9 cellular contexts compared by ENCODE assay signal in genomic region chr12:31729728-31730127, GRCh38. TPM values are rescaled to one million over a fixed set of nuclear protein-coding genes. Genes with fewer than 3 reads are reported as not detected.
A peak's percentile ranks its signal among the peaks of the same experiment; 100 is the strongest.
DNase-seq lines count a peak whose midpoint lies in the region; ATAC-seq and TF ChIP-seq lines count a peak whose summit lies in the region.
"Had no signal": no experiment of that assay in that cellular context is flagged by ENCODE, and none has a peak within 500 bp of the region (broad histone marks: within the 10 kb centered on the region; RNA-seq: fewer than 3 reads in every experiment).

No MANE protein-coding gene starts in this region.

- H3K4me2 ChIP-seq in IMR-90 (ENCODE audit: low read depth, low read length) (peak overlapping the region; percentile 84), mammary epithelial cell (ENCODE audit: insufficient read depth, low read depth, low read length) (peak overlapping the region; percentile 83)

- TF ChIP-seq CTCF in IMR-90 (conservative IDR thresholded peaks at IDR 0.05; ENCODE audit: low read depth, low read length): no peak
- no peak for TF ChIP-seq CTCF in mammary epithelial cell (conservative IDR thresholded peaks at IDR 0.05 in 1 of 2, IDR thresholded peaks at IDR 0.05 in 1 of 2; ENCODE audit: extremely low read depth in 1 of 2, insufficient read depth in 1 of 2, low read depth in 1 of 2, low read length in 2 of 2)

- H3K9ac ChIP-seq in IMR-90 (ENCODE audit: low read depth, low read length) (peak overlapping the region; percentile 82; the same call in 1 of the 2 replicates), mammary epithelial cell (ENCODE audit: insufficient read depth, low read length) (no peak overlapping the region), mucosa of rectum (ENCODE audit: low read depth in 1 of 2, low read length in 2 of 2) (peak overlapping the region; percentile 88 to 95)

- H3K14ac ChIP-seq in IMR-90 (replicated peaks; ENCODE audit: low read depth, low read length): peak overlapping the region; percentile 79

- ATAC-seq in IMR-90 (ENCODE audit: low read depth) (no peak), HG03135 (IDR thresholded peaks at IDR 0.05; ENCODE audit: unreplicated experiment) (no peak), HG02981 (IDR thresholded peaks at IDR 0.05; ENCODE audit: unreplicated experiment) (no peak)

- H3K27ac ChIP-seq in ACC112 (ENCODE audit: low read depth, low read length) (peak overlapping the region; percentile 67), IMR-90 (ENCODE audit: insufficient read depth, low read length) (no peak overlapping the region), mammary epithelial cell (ENCODE audit: insufficient read depth, low read depth, low read length) (peak overlapping the region; percentile 51), mucosa of rectum (ENCODE audit: low read depth in 2 of 2, low read length in 2 of 2) (peak overlapping the region; percentile 99 to 100)

- peaks cover 5 to 10% of the 10 kb centered on the region in 2 experiments; a peak in 3 of 4 replicates for H3K79me1 ChIP-seq in IMR-90 (ENCODE audit: low read depth in 1 of 2, low read length in 2 of 2)

- H3K18ac ChIP-seq in IMR-90 (ENCODE audit: low read depth, low read length): peak overlapping the region; percentile 72; the same call in 1 of the 2 replicates

- H3K27me3 ChIP-seq in ACC112 (ENCODE audit: insufficient read depth, low read length): no peaks in the 10 kb centered on the region
- no peaks in the 10 kb centered on the region for H3K27me3 ChIP-seq in IMR-90 (ENCODE audit: control insufficient read depth, insufficient read depth, low read length)
- no peaks in the 10 kb centered on the region for H3K27me3 ChIP-seq in mammary epithelial cell (ENCODE audit: insufficient read depth, low read length)
- no peaks in the 10 kb centered on the region for H3K27me3 ChIP-seq in mucosa of rectum (ENCODE audit: control insufficient read depth in 2 of 2, insufficient read depth in 2 of 2, low read length in 2 of 2)

- peak overlapping the region; percentile 40; the same call in 1 of the 2 replicates for H3K23ac ChIP-seq in IMR-90 (ENCODE audit: low read depth, low read length)

- intact Hi-C loops in IMR-90 (cut with micrococcal nuclease) (loop anchor here (2.0 kb wide), 1 partner anchor 229 kb away; the partner anchor contains the start of gene RESF1), mammary epithelial cell (cut with micrococcal nuclease) (loop anchor here (1.0 to 2.0 kb wide), 4 partner anchors 20 to 261 kb away; partner anchors contain the start of genes ETFBKMT and RESF1)

- H4K20me1 ChIP-seq in IMR-90 (ENCODE audit: insufficient read depth, low read length) (no peaks in the 10 kb centered on the region), mammary epithelial cell (ENCODE audit: insufficient read depth, low read length) (no peaks in the 10 kb centered on the region)

- peak overlapping the region; percentile 32 for H2AFZ ChIP-seq in ACC112 (ENCODE audit: low read length, unreplicated experiment)
- no peak overlapping the region for H2AFZ ChIP-seq in IMR-90 (replicated peaks; ENCODE audit: low read length, poor library complexity)
- peak overlapping the region; percentile 87 for H2AFZ ChIP-seq in mammary epithelial cell (ENCODE audit: low read depth, low read length)

- DNase-seq in IMR-90 (no peak), mammary epithelial cell (no peak), DMS153 treated with DMSO at 0.1 percent for 48 hours (lab: John Stamatoyannopoulos, UW; ENCODE audit: unreplicated experiment) (no peak), NCI-H1092 treated with DMSO at 0.1 percent for 48 hours (lab: John Stamatoyannopoulos, UW) (no peak)
- DNase-seq: activated CD8-positive, alpha-beta memory T cell treated with anti-CD3 and anti-CD28 coated beads, Interleukin-2, amount 50 U/mL, for 48 hours had no signal

- WGBS in IMR-90 (ENCODE audit: extremely low coverage in 2 of 2, insufficient read length in 1 of 2), 2 experiments: 96% methylated on average over 3 of the region's 4 CpGs; no CpG with 5 or more reads in 1 of the 2 experiments
- WGBS in mammary epithelial cell (ENCODE audit: low coverage, missing lambda C conversion rate): 100% methylated on average over 4 of the region's 4 CpGs

- no peak overlapping the region for H2BK20ac ChIP-seq in IMR-90 (ENCODE audit: low read depth, low read length)

- POLR2A ChIA-PET in IMR-90 (lab: Charles Lee; ENCODE audit: unreplicated experiment): no interaction called here

- peak overlapping the region; percentile 88 to 93 for H4K8ac ChIP-seq in IMR-90 (ENCODE audit: low read depth in 2 of 2, low read length in 2 of 2)

- H2AK5ac ChIP-seq in IMR-90 (ENCODE audit: low read depth, low read length): peak overlapping the region; percentile 37

- H3K79me2 ChIP-seq in ACC112 (ENCODE audit: control insufficient read depth, insufficient read depth, low read length, unreplicated experiment) (no peaks in the 10 kb centered on the region), mammary epithelial cell (ENCODE audit: insufficient read depth, low read length) (peaks cover 5% of the 10 kb centered on the region)

- H4K5ac ChIP-seq in IMR-90 (ENCODE audit: low read depth, low read length): peak overlapping the region; percentile 86; the same call in 1 of the 2 replicates

- peak overlapping the region; percentile 29 for H2AK9ac ChIP-seq in IMR-90 (replicated peaks; ENCODE audit: low read depth, low read length, poor library complexity)

- peaks cover 30% of the 10 kb centered on the region for H3K4me1 ChIP-seq in ACC112 (ENCODE audit: control insufficient read depth, insufficient read depth, low read length, unreplicated experiment)
- peaks cover 4% of the 10 kb centered on the region; the same call in 1 of the 2 replicates for H3K4me1 ChIP-seq in IMR-90 (ENCODE audit: control insufficient read depth, insufficient read depth, low read length)
- H3K4me1 ChIP-seq in mammary epithelial cell (ENCODE audit: insufficient read depth, low read length): peaks cover 21% of the 10 kb centered on the region
- H3K4me1 ChIP-seq in mucosa of rectum (ENCODE audit: control insufficient read depth in 2 of 2, insufficient read depth in 2 of 2, low read length in 2 of 2): peaks cover 7 to 10% of the 10 kb centered on the region in 2 donors

- in situ Hi-C loops in IMR-90 (cut with MboI; ENCODE audit: low sequenced_read_pairs): no loop called here
- in situ Hi-C loops in mammary epithelial cell (cut with MboI; ENCODE audit: low sequenced_read_pairs in 2 of 2): no loop called here

- H2BK15ac ChIP-seq in IMR-90 (ENCODE audit: low read depth, low read length): 0 out of 3 replicates have a peak overlapping the region, but pooled peaks have one; percentile 27

- TF ChIP-seq POLR2A in IMR-90 (IDR thresholded peaks at IDR 0.05; ENCODE audit: low read depth, low read length): no peak

- H2BK5ac ChIP-seq in IMR-90 (ENCODE audit: low read depth, low read length, poor library complexity, severe bottlenecking): peak overlapping the region; percentile 64

- CTCF ChIA-PET in IMR-90 (lab: Yijun Ruan, JAX): no interaction called here
- CTCF ChIA-PET in mammary epithelial cell (lab: Charles Lee; ENCODE audit: low non-redundant PET): no interaction called here

- no peak overlapping the region for H2BK120ac ChIP-seq in IMR-90 (ENCODE audit: low read depth, low read length)

- H3K4me3 ChIP-seq in ACC112 (ENCODE audit: low read depth, low read length) (peak overlapping the region; percentile 86), IMR-90 (ENCODE audit: insufficient read depth, low read depth, low read length) (peak overlapping the region; percentile 79; the same call in 1 of the 2 replicates), mammary epithelial cell (replicated peaks in 1 of 3; ENCODE audit: insufficient read depth in 1 of 3, low read depth in 2 of 3, low read length in 3 of 3) (peak overlapping the region; percentile 45 to 62 (median 60)), mucosa of rectum (ENCODE audit: low read length in 2 of 2) (peak overlapping the region; percentile 86 to 97)

- dilution Hi-C loops in IMR-90 (cut with HindIII; ENCODE audit: low sequenced_read_pairs, unreplicated experiment): no loop called here
- dilution Hi-C loops in mammary epithelial cell (cut with HindIII; ENCODE audit: low sequenced_read_pairs): no loop called here

- no TSS peak for BruUV-seq in IMR-90 (replicated peaks; lab: Mats Ljungman, UMichigan)
- BruUV-seq in mammary epithelial cell (replicated peaks; lab: Mats Ljungman, UMichigan): no TSS peak

- H4K91ac ChIP-seq in IMR-90 (ENCODE audit: insufficient read depth, low read depth, low read length): no peak overlapping the region; the same call in 1 of the 2 replicates

- H3K9me3 ChIP-seq in IMR-90 (ENCODE audit: control insufficient read depth, insufficient read depth, low read length): no peaks in the 10 kb centered on the region
- peaks cover 22% of the 10 kb centered on the region for H3K9me3 ChIP-seq in mammary epithelial cell (replicated peaks; ENCODE audit: insufficient read depth, low read length)
- no peaks in the 10 kb centered on the region for H3K9me3 ChIP-seq in mucosa of rectum (ENCODE audit: control insufficient read depth in 2 of 2, low read length in 2 of 2)

- 0 out of 2 replicates have a peak overlapping the region, but pooled peaks have one; percentile 46 for H3K56ac ChIP-seq in IMR-90 (ENCODE audit: extremely low read depth, insufficient read depth, low read length)

- no peak for TF ChIP-seq RAD21 in IMR-90 (IDR thresholded peaks at IDR 0.05; ENCODE audit: low read length)

- H3K36me3 ChIP-seq in ACC112 (ENCODE audit: insufficient read depth, low read length): no peaks in the 10 kb centered on the region
- no peaks in the 10 kb centered on the region for H3K36me3 ChIP-seq in IMR-90 (ENCODE audit: control insufficient read depth, insufficient read depth, low read length)
- no peaks in the 10 kb centered on the region for H3K36me3 ChIP-seq in mammary epithelial cell (ENCODE audit: insufficient read depth, low read length)
- no peaks in the 10 kb centered on the region for H3K36me3 ChIP-seq in mucosa of rectum (ENCODE audit: control insufficient read depth in 2 of 2, insufficient read depth in 2 of 2, low read length in 2 of 2)

- H3K9me1 ChIP-seq in IMR-90 (ENCODE audit: insufficient read depth, low read length): no peaks in the 10 kb centered on the region

- H3K4ac ChIP-seq in IMR-90 (ENCODE audit: low read depth, low read length): peak overlapping the region; percentile 63; the same call in 1 of the 2 replicates

TF ChIP-seq in IMR-90, 13 proteins besides CTCF, POLR2A, EP300 and RAD21 (continues in another document):
- TF ChIP-seq RCOR1 (IDR thresholded peaks at IDR 0.05; ENCODE audit: insufficient replicate concordance, low read length) (no peak), NFE2L2 (IDR thresholded peaks at IDR 0.05; ENCODE audit: low read depth, low read length) (no peak)

RNA-seq across cellular contexts. Expression of gene AMN1, which starts 0.9 kb away (rescaled TPM):
- total RNA-seq in IMR-90 (2012; rRNA removed) (3.4 and 6.1 TPM in 2 replicates), mammary epithelial cell (1 to 10 TPM; 5.0 to 5.7 TPM)
- polyA plus RNA-seq in IMR-90 (2012; rRNA removed) (4.0 and 5.2 TPM in 2 replicates), mammary epithelial cell (6.2 TPM)
- polyA plus RNA-seq in IMR-90 (2012; cell fraction: cytosol; rRNA removed): 0.99 and 2.3 TPM in 2 replicates
- 0.72 and 4.3 TPM in 2 replicates for polyA plus RNA-seq in IMR-90 (2012; cell fraction: nucleus; rRNA removed; ENCODE audit: low replicate concordance)
- 8.4 TPM for polyA minus RNA-seq in mammary epithelial cell
